Comparison of ENCODE assay signal across 1 cellular context in the genomic region with DNA sequence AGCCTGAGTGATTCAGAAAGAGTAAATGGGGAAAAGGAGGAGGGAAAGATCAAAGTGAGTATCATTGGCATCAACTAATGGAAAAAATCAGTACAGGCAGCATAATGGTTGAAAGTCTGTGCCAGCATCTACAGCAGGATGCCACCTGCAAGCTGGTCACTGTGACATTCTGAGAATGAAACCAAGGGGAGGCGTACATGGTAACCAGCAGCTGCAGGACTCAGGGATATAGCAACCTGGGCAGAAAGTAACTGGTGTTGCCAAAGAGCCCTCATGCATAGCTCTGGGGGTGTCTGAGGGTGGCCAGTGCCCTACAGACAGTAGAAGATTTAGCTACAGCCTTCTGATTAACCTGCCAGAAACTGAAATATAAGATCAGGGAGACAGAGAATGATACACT.
TF ChIP-seq lines count a peak whose summit lies in the region.

No MANE protein-coding gene starts in this region.

TF ChIP-seq in GM12878, 131 proteins besides CTCF, POLR2A, EP300 and RAD21 (continued from another document):
- TF ChIP-seq CUX1 (IDR thresholded peaks at IDR 0.05; ENCODE audit: insufficient replicate concordance, low read depth, low read length) (no peak), MYC (IDR thresholded peaks at IDR 0.05; ENCODE audit: insufficient read depth, insufficient read length, insufficient replicate concordance, low read length, severe bottlenecking) (no peak), POU2F2 (IDR thresholded peaks at IDR 0.05; ENCODE audit: borderline replicate concordance, low read depth, low read length) (no peak), POLR2AphosphoS5 (IDR thresholded peaks at IDR 0.05; ENCODE audit: low read length) (no peak), SMARCA5 (IDR thresholded peaks at IDR 0.05) (no peak), ESRRA (IDR thresholded peaks at IDR 0.05; ENCODE audit: low read length) (no peak), EGR1 (IDR thresholded peaks at IDR 0.05; ENCODE audit: borderline replicate concordance in 1 of 2, low read depth in 2 of 2, low read length in 2 of 2) (no peak), RCOR1 (conservative IDR thresholded peaks at IDR 0.05; ENCODE audit: low read depth, low read length) (no peak), IKZF1 (conservative IDR thresholded peaks at IDR 0.05) (no peak), ELK1 (IDR thresholded peaks at IDR 0.05; ENCODE audit: low read depth, low read length) (no peak), EED (IDR thresholded peaks at IDR 0.05; ENCODE audit: low read depth) (no peak), HCFC1 (IDR thresholded peaks at IDR 0.05; ENCODE audit: low read length) (no peak)
